Comparison of ENCODE assay signal across 11 cellular contexts in genomic region chr1:244435562-244436205, GRCh38. TPM values are rescaled to one million over a fixed set of nuclear protein-coding genes. Genes with fewer than 3 reads are reported as not detected.
DNase-seq lines count a peak whose midpoint lies in the region; ATAC-seq and TF ChIP-seq lines count a peak whose summit lies in the region.
"Had no signal": no experiment of that assay in that cellular context is flagged by ENCODE, and none has a peak within 500 bp of the region (broad histone marks: within the 10 kb centered on the region; RNA-seq: fewer than 3 reads in every experiment).

No MANE protein-coding gene starts in this region.

- POLR2A ChIA-PET in activated CD8-positive, alpha-beta T cell treated with anti-CD3 and anti-CD28 coated beads for 36 hours (lab: Charles Lee): interaction anchor here (1.2 kb wide), 1 partner anchor 15 kb away, joined by 3 read pairs; no protein-coding TSS in a partner anchor

- H3K4me3 Mint-ChIP-seq in activated CD8-positive, alpha-beta T cell treated with anti-CD3 and anti-CD28 coated beads for 36 hours: peak overlapping the region; percentile 43

- H3K4me1 Mint-ChIP-seq in activated CD8-positive, alpha-beta T cell treated with anti-CD3 and anti-CD28 coated beads for 36 hours (ENCODE audit: low read depth): peaks cover 47% of the 10 kb centered on the region

- peaks cover 44% of the 10 kb centered on the region for H3K36me3 Mint-ChIP-seq in activated CD8-positive, alpha-beta T cell treated with anti-CD3 and anti-CD28 coated beads for 36 hours (ENCODE audit: low read depth)

- intact Hi-C loops in activated CD8-positive, alpha-beta T cell treated with anti-CD3 and anti-CD28 coated beads for 36 hours (cut with micrococcal nuclease): no loop called here
- intact Hi-C loops in right cardiac atrium (cut with DNase I): no loop called here

- no peaks in the 10 kb centered on the region for H3K27me3 Mint-ChIP-seq in activated CD8-positive, alpha-beta T cell treated with anti-CD3 and anti-CD28 coated beads for 36 hours

- CTCF ChIA-PET in activated CD8-positive, alpha-beta T cell treated with anti-CD3 and anti-CD28 coated beads for 36 hours (lab: Charles Lee): no interaction called here

- no peaks in the 10 kb centered on the region for H4K20me1 ChIP-seq in hepatocyte (ENCODE audit: insufficient read depth, poor library complexity, severe bottlenecking)

- H3K4me2 ChIP-seq in hepatocyte: no peak overlapping the region

- H3K9me3 Mint-ChIP-seq in activated CD8-positive, alpha-beta T cell treated with anti-CD3 and anti-CD28 coated beads for 36 hours: no peaks in the 10 kb centered on the region

- TF ChIP-seq CTCF in activated CD8-positive, alpha-beta T cell treated with anti-CD3 and anti-CD28 coated beads for 36 hours (IDR thresholded peaks at IDR 0.05): no peak
- no peak for TF ChIP-seq CTCF in hepatocyte (IDR thresholded peaks at IDR 0.05; ENCODE audit: poor library complexity)

- no peaks in the 10 kb centered on the region for H3K9me2 ChIP-seq in hepatocyte (replicated peaks; ENCODE audit: insufficient read depth)

- peak overlapping the region; percentile 85 for H3K27ac Mint-ChIP-seq in activated CD8-positive, alpha-beta T cell treated with anti-CD3 and anti-CD28 coated beads for 36 hours

- H3K27ac ChIP-seq in right cardiac atrium (ENCODE audit: low read length) (no peak overlapping the region), hepatocyte (no peak overlapping the region)

- peak; percentile 8 for DNase-seq in activated T-cell treated with anti-CD3 and anti-CD28 coated beads for 24 hours (ENCODE audit: low read depth)
- no peak for DNase-seq in activated T-cell treated with anti-CD3 and anti-CD28 coated beads for 4 hours
- DNase-seq in activated CD8-positive, alpha-beta T cell treated with anti-CD3 and anti-CD28 coated beads for 36 hours: peak; percentile 59
- DNase-seq in fibroblast of gingiva (ENCODE audit: low read depth): peak; percentile 50
- peak; percentile 40 for DNase-seq in stimulated activated naive CD8-positive, alpha-beta T cell treated with anti-CD3 and anti-CD28 coated beads, Interleukin-15, Interleukin-2, amounts not matched to agents 100 U/mL and 50 U/mL, for 24 hours
- no peak for DNase-seq in right cardiac atrium
- no peak for DNase-seq in hepatocyte (ENCODE audit: low spot score)
- DNase-seq: glutamatergic neuron; RPMI8226; stimulated activated CD8-positive, alpha-beta memory T cell treated with anti-CD3 and anti-CD28 coated beads, Interleukin-4, amount 100 ng/mL, for 48 hours had no signal

- H3K27me3 ChIP-seq in right cardiac atrium (ENCODE audit: control insufficient read depth, insufficient read depth) (no peaks in the 10 kb centered on the region), hepatocyte (no peaks in the 10 kb centered on the region)

- peaks cover 2% of the 10 kb centered on the region for H3K4me1 ChIP-seq in right cardiac atrium (ENCODE audit: control insufficient read depth, insufficient read depth, low read length)
- no peaks in the 10 kb centered on the region for H3K4me1 ChIP-seq in hepatocyte (ENCODE audit: insufficient read depth)

- no peak overlapping the region for H2AFZ ChIP-seq in hepatocyte

- no peaks in the 10 kb centered on the region for H3K36me3 ChIP-seq in hepatocyte (replicated peaks; ENCODE audit: insufficient read depth, low read depth)

- H3K4me3 ChIP-seq in right cardiac atrium (ENCODE audit: low read length): no peak overlapping the region
- no peak overlapping the region for H3K4me3 ChIP-seq in hepatocyte

- peak; percentile 86 for ATAC-seq in activated CD8-positive, alpha-beta T cell treated with anti-CD3 and anti-CD28 coated beads for 36 hours
- ATAC-seq in stimulated activated naive CD8-positive, alpha-beta T cell treated with anti-CD3 and anti-CD28 coated beads, Interleukin-15, Interleukin-2, amounts not matched to agents 100 U/mL and 50 U/mL, for 24 hours: peak; percentile 94
- no peak for ATAC-seq in right cardiac atrium
- ATAC-seq in HG03342 (IDR thresholded peaks at IDR 0.05; ENCODE audit: unreplicated experiment): no peak

- no peaks in the 10 kb centered on the region for H3K9me3 ChIP-seq in right cardiac atrium (ENCODE audit: control insufficient read depth, low read length)
- no peaks in the 10 kb centered on the region for H3K9me3 ChIP-seq in hepatocyte (ENCODE audit: low read depth)

- 80% methylated on average over 6 of the region's 6 CpGs for WGBS in right cardiac atrium
- 82% methylated on average over 6 of the region's 6 CpGs for WGBS in hepatocyte (ENCODE audit: low lambda C conversion rate, missing lambda C conversion rate)

- H3K79me2 ChIP-seq in hepatocyte: peaks cover 23% of the 10 kb centered on the region

RNA-seq across cellular contexts. Expression of gene ADSS2, which starts 16.0 kb away (rescaled TPM):
- total RNA-seq in activated CD8-positive, alpha-beta T cell treated with anti-CD3 and anti-CD28 coated beads for 36 hours: 10 to 100 TPM; 50.2 to 56.0 TPM
- total RNA-seq in right cardiac atrium (10 to 100 TPM in 2 of 4 donors, 1 to 10 TPM in 2; 7.8 to 14.1 (median 10.0) TPM), hepatocyte (42.3 and 45.8 TPM in 2 replicates)
- polyA plus RNA-seq in right cardiac atrium (5.8 TPM), hepatocyte (24.2 and 27.2 TPM in 2 replicates)

RNA-seq across cellular contexts. Expression of gene CATSPERE, which starts 25.4 kb away (rescaled TPM):
- total RNA-seq in activated CD8-positive, alpha-beta T cell treated with anti-CD3 and anti-CD28 coated beads for 36 hours: under 1 TPM; 0.20 to 0.58 TPM
- total RNA-seq in right cardiac atrium (under 1 TPM; 0.41 to 0.82 (median 0.55) TPM), hepatocyte (1.0 and 1.7 TPM in 2 replicates)
- polyA plus RNA-seq in right cardiac atrium (0.18 TPM), hepatocyte (1.2 and 2.3 TPM in 2 replicates)

Comparison
In these comparisons a context has a peak if more than half of its experiments do, and no peak if none do; other contexts are left out.
1. DNase-seq: peak in activated T-cell treated with anti-CD3 and anti-CD28 coated beads for 24 hours (single experiment), activated CD8-positive, alpha-beta T cell treated with anti-CD3 and anti-CD28 coated beads for 36 hours (single experiment), fibroblast of gingiva (single experiment) and stimulated activated naive CD8-positive, alpha-beta T cell treated with anti-CD3 and anti-CD28 coated beads, Interleukin-15, Interleukin-2, amounts not matched to agents 100 U/mL and 50 U/mL, for 24 hours (single experiment); none in activated T-cell treated with anti-CD3 and anti-CD28 coated beads for 4 hours (single experiment), right cardiac atrium (0 of 3) and hepatocyte (single experiment).
2. ATAC-seq: peak in activated CD8-positive, alpha-beta T cell treated with anti-CD3 and anti-CD28 coated beads for 36 hours (single experiment) and stimulated activated naive CD8-positive, alpha-beta T cell treated with anti-CD3 and anti-CD28 coated beads, Interleukin-15, Interleukin-2, amounts not matched to agents 100 U/mL and 50 U/mL, for 24 hours (single experiment); none in right cardiac atrium (0 of 2) and HG03342 (single experiment).